In genomic region chr6:149496597-149496996, GRCh38 we compare ENCODE assay signal across 8 cellular contexts. TPM values are rescaled to one million over a fixed set of nuclear protein-coding genes. Genes with fewer than 3 reads are reported as not detected.
DNase-seq lines count a peak whose midpoint lies in the region; ATAC-seq and TF ChIP-seq lines count a peak whose summit lies in the region.
"Not testable (repeated sequence)": the region's sequence is repeated elsewhere in the genome, so short reads cannot be mapped to it uniquely, and the experiment has no call there.
"Had no signal": no experiment of that assay in that cellular context is flagged by ENCODE, and none has a peak within 500 bp of the region (broad histone marks: within the 10 kb centered on the region; RNA-seq: fewer than 3 reads in every experiment).

No MANE protein-coding gene starts in this region.

- H3K9me3 Mint-ChIP-seq in activated T-cell treated with anti-CD3 and anti-CD28 coated beads, Interleukin-2, amount 50 U/mL, for 72 hours = not testable (repeated sequence)

- H3K27me3 Mint-ChIP-seq in activated T-cell treated with anti-CD3 and anti-CD28 coated beads, Interleukin-2, amount 50 U/mL, for 72 hours (ENCODE audit: low read depth) = not testable (repeated sequence)

- DNase-seq in EL (peak; percentile 63), SJSA1 (ENCODE audit: low read depth in 1 of 2, low spot score in 2 of 2) (peak; percentile 72 to 75), choroid plexus epithelial cell (ENCODE audit: low read depth) (peak; percentile 81)
- DNase-seq in activated T-cell treated with anti-CD3 and anti-CD28 coated beads, Interleukin-2, amount 50 U/mL, for 72 hours = peak in 1 of 2 donors; percentile 39
- DNase-seq in left colon = not testable (repeated sequence)

- H3K27me3 ChIP-seq in SJSA1 (replicated peaks) = not testable (repeated sequence)

- peaks cover 2 to 24% of the 10 kb centered on the region in 2 donors for H3K36me3 Mint-ChIP-seq in activated T-cell treated with anti-CD3 and anti-CD28 coated beads, Interleukin-2, amount 50 U/mL, for 72 hours (ENCODE audit: insufficient read depth in 2 of 2)

- H3K4me1 Mint-ChIP-seq in activated T-cell treated with anti-CD3 and anti-CD28 coated beads, Interleukin-2, amount 50 U/mL, for 72 hours (ENCODE audit: low read depth) = peaks cover 94% of the 10 kb centered on the region

- intact Hi-C loops in left colon (cut with DNase I, micrococcal nuclease) = not testable (repeated sequence)

- not testable (repeated sequence) for H3K4me3 ChIP-seq in SJSA1; choroid plexus epithelial cell (ENCODE audit: low read depth, low read length)

- ATAC-seq in GM21381 (IDR thresholded peaks at IDR 0.05; ENCODE audit: unreplicated experiment) (peak; percentile 34), HG02885 (IDR thresholded peaks at IDR 0.05; ENCODE audit: poor library complexity, unreplicated experiment) (peak; percentile 51), left colon (peak; percentile 41)
- ATAC-seq in activated T-cell treated with anti-CD3 and anti-CD28 coated beads, Interleukin-2, amount 50 U/mL, for 72 hours (replicated peaks in 1 of 2) = peak; percentile 18 to 39

- TF ChIP-seq CTCF in choroid plexus epithelial cell (conservative IDR thresholded peaks at IDR 0.05; ENCODE audit: low read depth, low read length) = not testable (repeated sequence)

- not testable (repeated sequence) for H3K9me3 ChIP-seq in SJSA1 (replicated peaks)

- not testable (repeated sequence) for H3K36me3 ChIP-seq in SJSA1

- peak overlapping the region; percentile 100 for H3K27ac Mint-ChIP-seq in activated T-cell treated with anti-CD3 and anti-CD28 coated beads, Interleukin-2, amount 50 U/mL, for 72 hours

- peaks cover 25% of the 10 kb centered on the region for H3K4me1 ChIP-seq in SJSA1 (replicated peaks)

- H3K4me3 Mint-ChIP-seq in activated T-cell treated with anti-CD3 and anti-CD28 coated beads, Interleukin-2, amount 50 U/mL, for 72 hours = peak overlapping the region; percentile 74 to 87

- H3K27ac ChIP-seq in SJSA1 = peak overlapping the region; percentile 24

RNA-seq across cellular contexts. Expression of gene ZC3H12D, which starts 11.8 kb away (rescaled TPM):
- not detected in 2 replicates for total RNA-seq in SJSA1 (2014; rRNA removed; shearing (Covaris generic))
- 100 to 1,000 TPM; 106 to 170 TPM for total RNA-seq in activated T-cell treated with anti-CD3 and anti-CD28 coated beads, Interleukin-2, amount 50 U/mL, for 72 hours
- 1 to 10 TPM; 4.3 to 8.7 TPM for total RNA-seq in left colon
- total RNA-seq: PC-9 had no signal

RNA-seq across cellular contexts. Expression of gene PPIL4, which starts 49.2 kb away (rescaled TPM):
- 37.0 and 43.9 TPM in 2 replicates for total RNA-seq in SJSA1 (2014; rRNA removed; shearing (Covaris generic))
- total RNA-seq in activated T-cell treated with anti-CD3 and anti-CD28 coated beads, Interleukin-2, amount 50 U/mL, for 72 hours = 10 to 100 TPM; 29.5 to 42.0 TPM
- total RNA-seq in left colon = 10 to 100 TPM; 18.6 to 24.3 TPM

Comparison
In these comparisons a context has a peak if more than half of its experiments do, and no peak if none do; other contexts are left out.
1. RNA of gene ZC3H12D, which starts 11.8 kb away (total RNA-seq): 106 to 170 TPM in activated T-cell treated with anti-CD3 and anti-CD28 coated beads, Interleukin-2, amount 50 U/mL, for 72 hours; 4.3 to 8.7 TPM in left colon and not detected in SJSA1; every median in the first group is over 10 times any median in the second.
2. Peak in every context shown above with its lines, with median percentiles within 50 percentile points of each other: ATAC-seq.